ENCODE assay signal across 26 cellular contexts in genomic region chr5:112068593-112068992, GRCh38.
"Had no signal": no experiment of that assay in that cellular context is flagged by ENCODE, and none has a peak within 500 bp of the region (broad histone marks: within the 10 kb centered on the region; RNA-seq: fewer than 3 reads in every experiment).

No MANE protein-coding gene starts in this region.

- H3K4me1 Mint-ChIP-seq: naive thymus-derived CD8-positive, alpha-beta T cell; neural crest cell; stimulated activated memory B cell treated with anti-CD40 and anti-IgM and Interleukin-4, amounts not matched to agents 10 μg/mL and 1 μg/mL and 100 μg/mL, for 72 hours; stimulated activated naive CD8-positive, alpha-beta T cell treated with anti-CD3 and anti-CD28 coated beads, Interleukin-15, amount 100 ng/mL, for 72 hours had no signal

- H3K4me1 ChIP-seq: left ventricle myocardium inferior, pancreas, prostate gland, spleen, tibial nerve, upper lobe of left lung, vagina had no signal

- H3K27ac Mint-ChIP-seq: naive thymus-derived CD8-positive, alpha-beta T cell; stimulated activated memory B cell treated with anti-CD40 and anti-IgM and Interleukin-4, amounts not matched to agents 10 μg/mL and 1 μg/mL and 100 μg/mL, for 72 hours; stimulated activated naive CD8-positive, alpha-beta T cell treated with anti-CD3 and anti-CD28 coated beads, Interleukin-15, amount 100 ng/mL, for 72 hours had no signal

- H3K9me3 ChIP-seq: left ventricle myocardium inferior, pancreas, prostate gland, spleen, tibial nerve, upper lobe of left lung, vagina had no signal

- H3K4me3 Mint-ChIP-seq: naive thymus-derived CD8-positive, alpha-beta T cell; nephron; neural crest cell; stimulated activated memory B cell treated with anti-CD40 and anti-IgM and Interleukin-4, amounts not matched to agents 10 μg/mL and 1 μg/mL and 100 μg/mL, for 72 hours; stimulated activated naive CD8-positive, alpha-beta T cell treated with anti-CD3 and anti-CD28 coated beads, Interleukin-15, amount 100 ng/mL, for 72 hours had no signal

- H3K9me3 Mint-ChIP-seq: naive thymus-derived CD8-positive, alpha-beta T cell; nephron; neural crest cell; stimulated activated memory B cell treated with anti-CD40 and anti-IgM and Interleukin-4, amounts not matched to agents 10 μg/mL and 1 μg/mL and 100 μg/mL, for 72 hours; stimulated activated naive CD8-positive, alpha-beta T cell treated with anti-CD3 and anti-CD28 coated beads, Interleukin-15, amount 100 ng/mL, for 72 hours had no signal

- H3K4me2 ChIP-seq: hepatocyte had no signal

- H3K79me2 ChIP-seq: hepatocyte had no signal

- FAIRE-seq: pancreas had no signal

- H3K27me3 Mint-ChIP-seq: stimulated activated memory B cell treated with anti-CD40 and anti-IgM and Interleukin-4, amounts not matched to agents 10 μg/mL and 1 μg/mL and 100 μg/mL, for 72 hours had no signal

- H3K4me3 ChIP-seq: hepatocyte, left ventricle myocardium inferior, lung, pancreas, prostate gland, skin epidermis, spleen, tibial nerve, upper lobe of left lung, vagina had no signal

- ATAC-seq: naive thymus-derived CD8-positive, alpha-beta T cell; pancreas; right cardiac atrium; sciatic nerve; stimulated activated memory B cell treated with anti-CD40 and anti-IgM and Interleukin-4, amounts not matched to agents 10 μg/mL and 1 μg/mL and 100 μg/mL, for 72 hours; stimulated activated naive CD8-positive, alpha-beta T cell treated with anti-CD3 and anti-CD28 coated beads, Interleukin-15, amount 100 ng/mL, for 72 hours had no signal

- H3K36me3 Mint-ChIP-seq: naive thymus-derived CD8-positive, alpha-beta T cell; stimulated activated memory B cell treated with anti-CD40 and anti-IgM and Interleukin-4, amounts not matched to agents 10 μg/mL and 1 μg/mL and 100 μg/mL, for 72 hours had no signal

- H2AFZ ChIP-seq: hepatocyte had no signal

- H3K36me3 ChIP-seq: left ventricle myocardium inferior, pancreas, prostate gland, spleen, tibial nerve, upper lobe of left lung, vagina had no signal

- DNase-seq: islet precursor cell; left ventricle myocardium inferior; mesendoderm; naive thymus-derived CD8-positive, alpha-beta T cell; nucleus accumbens; pancreas; posterior cingulate gyrus; retina; right cardiac atrium; spleen; stimulated activated CD4-positive, alpha-beta T cell treated with anti-CD3 and anti-CD28 coated beads, Interleukin-4, amount 100 ng/mL, for 4 hours; stimulated activated CD8-positive, alpha-beta memory T cell treated with anti-CD3 and anti-CD28 coated beads, Interleukin-4, amount 100 ng/mL, for 48 hours; stimulated activated naive CD4-positive, alpha-beta T cell treated with Interleukin-2 at 50 U/mL for 16 hours; stimulated activated naive CD8-positive, alpha-beta T cell treated with anti-CD3 and anti-CD28 coated beads, Interleukin-15, amount 100 ng/mL, for 72 hours; substantia nigra; upper lobe of left lung had no signal

- H3K27ac ChIP-seq: hepatocyte, left ventricle myocardium inferior, pancreas, prostate gland, skin epidermis, spleen, tibial nerve, upper lobe of left lung, vagina had no signal

- H3K27me3 ChIP-seq: hepatocyte, pancreas, spleen, tibial nerve, upper lobe of left lung, vagina had no signal
